In the genomic region with DNA sequence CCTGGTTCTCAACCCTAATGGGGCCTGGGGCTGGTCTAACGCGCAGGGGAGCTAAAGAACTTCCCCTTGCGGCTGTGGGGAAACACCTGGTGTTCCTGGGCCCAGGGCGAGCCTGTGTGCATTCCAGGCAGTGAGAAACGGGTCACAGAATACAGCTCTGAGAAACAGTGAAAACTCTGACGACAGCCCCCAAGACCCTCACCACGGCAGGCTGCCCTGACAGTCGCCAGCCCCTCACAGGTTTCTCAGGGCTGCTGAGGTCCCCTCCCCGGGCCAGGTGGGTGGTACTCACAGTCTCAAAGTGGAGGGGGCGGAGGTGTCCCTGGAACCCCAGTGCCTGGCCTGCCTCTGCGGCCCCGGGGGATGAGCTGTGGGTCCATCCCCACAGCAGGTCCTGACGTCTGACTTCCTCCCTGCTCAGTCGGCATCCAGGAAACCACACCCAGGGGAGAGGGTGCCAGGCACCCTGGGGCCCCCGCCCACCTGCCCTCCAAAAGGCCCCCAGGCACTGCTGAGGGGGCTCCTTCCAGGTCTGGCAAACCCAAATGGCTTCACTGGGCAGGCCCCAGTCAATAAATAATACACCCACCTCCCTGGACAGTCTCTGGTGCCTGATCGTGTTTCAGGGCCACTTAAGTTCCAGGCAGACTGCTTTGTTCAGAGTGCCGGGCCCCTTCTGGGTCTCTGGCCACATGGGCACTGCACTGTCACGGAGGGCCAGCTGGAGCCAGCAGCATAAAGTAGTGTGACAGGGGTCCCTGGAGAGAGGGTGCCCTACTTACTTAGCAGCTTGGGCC, we compare ENCODE assay signal across 8 cellular contexts. TPM values are rescaled to one million over a fixed set of nuclear protein-coding genes. Genes with fewer than 3 reads are reported as not detected.
DNase-seq lines count a peak whose midpoint lies in the region; ATAC-seq and TF ChIP-seq lines count a peak whose summit lies in the region.

No MANE protein-coding gene starts in this region.

- no peaks in the 10 kb centered on the region for H3K9me3 ChIP-seq in upper lobe of left lung

- peaks cover 1 to 2% of the 10 kb centered on the region in 2 donors for H3K36me3 Mint-ChIP-seq in activated T-cell treated with anti-CD3 and anti-CD28 coated beads, Interleukin-2, amount 50 U/mL, for 72 hours (ENCODE audit: insufficient read depth in 2 of 2)

- peak; percentile 48 for TF ChIP-seq POLR2A in GM18951 (IDR thresholded peaks at IDR 0.05; ENCODE audit: extremely low read depth, insufficient read depth, insufficient read length)
- TF ChIP-seq POLR2A in upper lobe of left lung (IDR thresholded peaks at IDR 0.05) = peak in 3 of 4 donors; percentile 4 to 89 (median 50)

- H3K36me3 ChIP-seq in KMS-11 (ENCODE audit: insufficient read depth) = no peaks in the 10 kb centered on the region
- H3K36me3 ChIP-seq in upper lobe of left lung = no peaks in the 10 kb centered on the region

- H3K4me1 ChIP-seq in KMS-11 (ENCODE audit: low read depth, poor library complexity, severe bottlenecking) (peaks cover 66% of the 10 kb centered on the region), upper lobe of left lung (peaks cover 28 to 86% (median 56%) of the 10 kb centered on the region in 4 donors)

- TF ChIP-seq CTCF in KMS-11 (conservative IDR thresholded peaks at IDR 0.05; ENCODE audit: low read depth, low read length) (no peak), upper lobe of left lung (IDR thresholded peaks at IDR 0.05) (no peak)

- 51 to 63% methylated on average over 3 to 18 of the region's 18 CpGs for WGBS in upper lobe of left lung, 2 donors

- peak overlapping the region; percentile 77 for H3K9ac ChIP-seq in KMS-11

- no peaks in the 10 kb centered on the region for H3K27me3 ChIP-seq in KMS-11 (ENCODE audit: insufficient read depth, low read depth)
- H3K27me3 ChIP-seq in upper lobe of left lung = no peaks in the 10 kb centered on the region

- H3K27ac ChIP-seq in KMS-11 (peak overlapping the region; percentile 94), upper lobe of left lung (peak overlapping the region; percentile 93 to 96 (median 94)), caudate nucleus (ENCODE audit: low read depth, low read length) (no peak overlapping the region)

- in situ Hi-C loops in GM18951 (cut with MboI; ENCODE audit: low sequenced_read_pairs, unreplicated experiment) = no loop called here

- H3K27ac Mint-ChIP-seq in activated T-cell treated with anti-CD3 and anti-CD28 coated beads, Interleukin-2, amount 50 U/mL, for 72 hours = peak overlapping the region; percentile 87

- TF ChIP-seq EP300 in upper lobe of left lung (IDR thresholded peaks at IDR 0.05) = peak in 2 of 4 donors; percentile 28 to 74

- H3K4me3 ChIP-seq in KMS-11 (IDR thresholded peaks at IDR 0.05; ENCODE audit: insufficient read depth, low read depth, low read length) (no peak overlapping the region), upper lobe of left lung (peak overlapping the region in 3 of 4 donors; percentile 25 to 40 (median 39))

- H3K27me3 Mint-ChIP-seq in activated T-cell treated with anti-CD3 and anti-CD28 coated beads, Interleukin-2, amount 50 U/mL, for 72 hours (ENCODE audit: low read depth) = no peaks in the 10 kb centered on the region

- H4K20me1 ChIP-seq in KMS-11 (ENCODE audit: insufficient read depth) = no peaks in the 10 kb centered on the region

- H3K4me3 Mint-ChIP-seq in activated T-cell treated with anti-CD3 and anti-CD28 coated beads, Interleukin-2, amount 50 U/mL, for 72 hours = peak overlapping the region; percentile 79 to 89

- peak overlapping the region; percentile 96 for H3K4me2 ChIP-seq in KMS-11

- peak; percentile 56 to 76 for DNase-seq in activated T-cell treated with anti-CD3 and anti-CD28 coated beads, Interleukin-2, amount 50 U/mL, for 72 hours
- DNase-seq in left kidney (ENCODE audit: low read depth, low spot score) (peak; percentile 84), upper lobe of left lung (peak; percentile 74 to 88), NCI-H2081 treated with DMSO at 0.1 percent for 48 hours (lab: John Stamatoyannopoulos, UW) (no peak), caudate nucleus (lab: John Stamatoyannopoulos, UW) (no peak)

- H3K4me1 Mint-ChIP-seq in activated T-cell treated with anti-CD3 and anti-CD28 coated beads, Interleukin-2, amount 50 U/mL, for 72 hours (ENCODE audit: low read depth) = peaks cover 75% of the 10 kb centered on the region

- no peak overlapping the region for H2AFZ ChIP-seq in KMS-11 (ENCODE audit: low read depth)

- H3K9me3 Mint-ChIP-seq in activated T-cell treated with anti-CD3 and anti-CD28 coated beads, Interleukin-2, amount 50 U/mL, for 72 hours = no peaks in the 10 kb centered on the region

- peaks cover 60% of the 10 kb centered on the region for H3K79me2 ChIP-seq in KMS-11 (ENCODE audit: insufficient read depth, low read depth)

- peak; percentile 21 to 48 for ATAC-seq in activated T-cell treated with anti-CD3 and anti-CD28 coated beads, Interleukin-2, amount 50 U/mL, for 72 hours (replicated peaks in 1 of 2)
- ATAC-seq in upper lobe of left lung (ENCODE audit: low FRiP score in 2 of 2) (peak; percentile 41 to 52), GM19397 (IDR thresholded peaks at IDR 0.05; ENCODE audit: unreplicated experiment) (no peak)

RNA-seq across cellular contexts. Expression of gene IQSEC1, which starts 57.7 kb away (rescaled TPM):
- 10 to 100 TPM; 31.2 to 53.5 TPM for total RNA-seq in activated T-cell treated with anti-CD3 and anti-CD28 coated beads, Interleukin-2, amount 50 U/mL, for 72 hours
- 100 to 1,000 TPM in 1 of 6 donors, 10 to 100 TPM in 5; 51.1 to 105 (median 81.0) TPM for total RNA-seq in upper lobe of left lung

Comparison
In these comparisons a context has a peak if more than half of its experiments do, and no peak if none do; other contexts are left out.
1. DNase-seq: peak in activated T-cell treated with anti-CD3 and anti-CD28 coated beads, Interleukin-2, amount 50 U/mL, for 72 hours (2 of 2), left kidney (single experiment) and upper lobe of left lung (2 of 2); none in NCI-H2081 treated with DMSO at 0.1 percent for 48 hours (single experiment) and caudate nucleus (0 of 61).